Comparison of ENCODE assay signal across 17 cellular contexts in genomic region chr22:21797444-21798221, GRCh38.
A peak's percentile ranks its signal among the peaks of the same experiment; 100 is the strongest.
DNase-seq lines count a peak whose midpoint lies in the region; ATAC-seq and TF ChIP-seq lines count a peak whose summit lies in the region.
"Had no signal": no experiment of that assay in that cellular context is flagged by ENCODE, and none has a peak within 500 bp of the region (broad histone marks: within the 10 kb centered on the region; RNA-seq: fewer than 3 reads in every experiment).

No MANE protein-coding gene starts in this region.

- H3K36me3 ChIP-seq in mammary epithelial cell (ENCODE audit: insufficient read depth, low read length) (peaks cover 8% of the 10 kb centered on the region), heart right ventricle (peaks cover 0 to 96% (median 15%) of the 10 kb centered on the region in 9 donors), spleen (peaks cover 0 to 100% (median 61%) of the 10 kb centered on the region in 6 donors)

- in situ Hi-C loops in mammary epithelial cell (cut with MboI; ENCODE audit: low sequenced_read_pairs in 2 of 2): no loop called here

- 98% methylated on average over 5 of the region's 5 CpGs for WGBS in mammary epithelial cell (ENCODE audit: low coverage, missing lambda C conversion rate)
- WGBS in heart right ventricle, 2 donors: 34 to 44% methylated on average over 5 of the region's 5 CpGs
- WGBS in spleen, 5 donors: 66 to 77% (median 69%) methylated on average over 5 of the region's 5 CpGs
- WGBS in H9 (ENCODE audit: extremely low coverage, insufficient read length, low lambda C conversion rate): no CpG with 5 or more reads among the region's 5 CpGs

- no peak overlapping the region for H4K8ac ChIP-seq in H9 (replicated peaks; ENCODE audit: insufficient read length, low read depth, low read length)

- BruUV-seq in mammary epithelial cell (replicated peaks; lab: Mats Ljungman, UMichigan): TSS peak; percentile 14

- H3K4ac ChIP-seq in H9 (ENCODE audit: low read depth, low read length): no peak overlapping the region

- peaks cover 26 to 63% (median 56%) of the 10 kb centered on the region in 3 experiments; a peak in 6 of 7 replicates for H3K36me3 Mint-ChIP-seq in H9 (ENCODE audit: insufficient read depth in 1 of 3, low read depth in 3 of 3)

- no peak overlapping the region for H3K4me3 Mint-ChIP-seq in H9
- H3K4me3 Mint-ChIP-seq: activated B cell treated with CpG ODN at 0.5 μM for 24 hours; CD8-positive, alpha-beta T cell; naive B cell had no signal

- H2BK5ac ChIP-seq in H9 (ENCODE audit: insufficient read length, low read length): no peak overlapping the region

- no peak overlapping the region for H3K56ac ChIP-seq in H9 (ENCODE audit: insufficient read length, low read depth, low read length)

- no peak overlapping the region for H3T11ph ChIP-seq in H9 (ENCODE audit: low read length)

- H3K27ac ChIP-seq in mammary epithelial cell (ENCODE audit: insufficient read depth, low read depth, low read length) (no peak overlapping the region), heart right ventricle (peak overlapping the region in 5 of 10 donors; percentile 29 to 65 (median 45)), spleen (peak overlapping the region in 6 of 8 donors; percentile 6 to 75 (median 44)), H9 (ENCODE audit: insufficient read length, low read depth, low read length) (no peak overlapping the region)

- no peak overlapping the region for H2BK12ac ChIP-seq in H9 (ENCODE audit: insufficient read length, low read depth, low read length)

- TF ChIP-seq CTCF in mammary epithelial cell (conservative IDR thresholded peaks at IDR 0.05 in 1 of 2, IDR thresholded peaks at IDR 0.05 in 1 of 2; ENCODE audit: extremely low read depth in 1 of 2, insufficient read depth in 1 of 2, low read depth in 1 of 2, low read length in 2 of 2) (no peak), heart right ventricle (IDR thresholded peaks at IDR 0.05) (no peak), spleen (IDR thresholded peaks at IDR 0.05 in 8 of 11, conservative IDR thresholded peaks at IDR 0.05 in 3 of 11) (peak in 2 of 11 experiments; percentile 9 to 19), H9 (conservative IDR thresholded peaks at IDR 0.05) (no peak)

- no peak overlapping the region for H2BK20ac ChIP-seq in H9 (ENCODE audit: low read depth, low read length, poor library complexity, severe bottlenecking)

- no peaks in the 10 kb centered on the region for H3K27me3 ChIP-seq in mammary epithelial cell (ENCODE audit: insufficient read depth, low read length)
- no peaks in the 10 kb centered on the region for H3K27me3 ChIP-seq in heart right ventricle
- no peaks in the 10 kb centered on the region for H3K27me3 ChIP-seq in spleen (replicated peaks in 1 of 7)
- no peaks in the 10 kb centered on the region for H3K27me3 ChIP-seq in H9 (ENCODE audit: insufficient read depth, low read length)

- H3K9me3 Mint-ChIP-seq in H9: no peaks in the 10 kb centered on the region
- H3K9me3 Mint-ChIP-seq: activated B cell treated with CpG ODN at 0.5 μM for 24 hours; CD8-positive, alpha-beta T cell; naive B cell had no signal

- no peak overlapping the region for H4K5ac ChIP-seq in H9 (ENCODE audit: insufficient read length, low read depth, low read length)

- H3K4me1 ChIP-seq in mammary epithelial cell (ENCODE audit: insufficient read depth, low read length) (peaks cover 3% of the 10 kb centered on the region), heart right ventricle (peaks cover 0 to 25% (median 13%) of the 10 kb centered on the region in 9 donors), spleen (peaks cover 0 to 10% (median 1%) of the 10 kb centered on the region in 6 donors), H9 (ENCODE audit: insufficient read depth, low read length) (no peaks in the 10 kb centered on the region)

- H3K79me1 ChIP-seq in H9 (ENCODE audit: insufficient read depth, low read depth, low read length, poor library complexity, severe bottlenecking): no peaks in the 10 kb centered on the region

- DNase-seq in HT1080 (ENCODE audit: low read depth) (peak; percentile 72), mammary epithelial cell (no peak), heart right ventricle (no peak), spleen (no peak), NCI-H2227 treated with DMSO at 0.1 percent for 48 hours (lab: John Stamatoyannopoulos, UW) (no peak), H9 (no peak)
- DNase-seq: activated B cell treated with CpG ODN at 0.5 μM for 24 hours; CD8-positive, alpha-beta T cell; effector memory CD4-positive, alpha-beta T cell; left colon; naive B cell; NCI-H1105 treated with DMSO at 0.1 percent for 48 hours; NCI-H446; retina; stimulated activated CD4-positive, alpha-beta T cell treated with anti-CD3 and anti-CD28 coated beads, Interleukin-2, amount 100 ng/mL, for 48 hours had no signal

- H2BK15ac ChIP-seq in H9 (ENCODE audit: low read depth, low read length): no peak overlapping the region

- no peak overlapping the region for H3K27ac Mint-ChIP-seq in H9
- H3K27ac Mint-ChIP-seq: activated B cell treated with CpG ODN at 0.5 μM for 24 hours; CD8-positive, alpha-beta T cell had no signal

- H3K23ac ChIP-seq in H9 (ENCODE audit: insufficient read length, low read depth, low read length): no peak overlapping the region

- TF ChIP-seq POLR2A in spleen (IDR thresholded peaks at IDR 0.05): no peak

- intact Hi-C loops in mammary epithelial cell (cut with micrococcal nuclease) (no loop called here), heart right ventricle (cut with DNase I) (loop anchor here in 3 of 10 donors (5.0 to 10.0 kb wide), 3 partner anchors 40 to 70 kb away; partner anchors contain the start of gene MAPK1 (in 2 of the 3)), spleen (cut with DNase I; ENCODE audit: low total_unique reads) (no loop called here)

- no peak overlapping the region for H4K91ac ChIP-seq in H9 (ENCODE audit: insufficient read length, low read depth, low read length)

- H3K9me3 ChIP-seq in mammary epithelial cell (replicated peaks; ENCODE audit: insufficient read depth, low read length) (no peaks in the 10 kb centered on the region), heart right ventricle (no peaks in the 10 kb centered on the region), spleen (no peaks in the 10 kb centered on the region), H9 (ENCODE audit: control insufficient read depth, low read depth, low read length) (no peaks in the 10 kb centered on the region)

- H3K14ac ChIP-seq in H9 (ENCODE audit: insufficient read depth, low read length): no peak overlapping the region

- H3K9ac ChIP-seq in mammary epithelial cell (ENCODE audit: insufficient read depth, low read length): no peak overlapping the region
- H3K9ac ChIP-seq in H9 (ENCODE audit: extremely low read depth, insufficient read length, low read length): no peak overlapping the region

- ATAC-seq in heart right ventricle: peak; percentile 33 to 74 (median 63)
- no peak for ATAC-seq in HG02798 (IDR thresholded peaks at IDR 0.05; ENCODE audit: poor library complexity, unreplicated experiment)
- ATAC-seq in GM21528 (IDR thresholded peaks at IDR 0.05; ENCODE audit: low FRiP score, unreplicated experiment): no peak
- ATAC-seq: CD8-positive, alpha-beta T cell had no signal

- no peaks in the 10 kb centered on the region for H3K23me2 ChIP-seq in H9 (ENCODE audit: insufficient read length, low read depth, low read length, poor library complexity, severe bottlenecking)

- no peak overlapping the region for H2BK120ac ChIP-seq in H9 (ENCODE audit: low read depth, low read length, poor library complexity, severe bottlenecking)

- H3K79me2 ChIP-seq in mammary epithelial cell (ENCODE audit: insufficient read depth, low read length) (peaks cover 21% of the 10 kb centered on the region), H9 (ENCODE audit: insufficient read depth, low read length) (no peaks in the 10 kb centered on the region)

- dilution Hi-C loops in mammary epithelial cell (cut with HindIII; ENCODE audit: low sequenced_read_pairs): no loop called here

- CTCF ChIA-PET in mammary epithelial cell (lab: Charles Lee; ENCODE audit: low non-redundant PET): no interaction called here

- no peak overlapping the region for H3K18ac ChIP-seq in H9 (ENCODE audit: insufficient read length, low read depth, low read length)

- H4K20me1 ChIP-seq in mammary epithelial cell (ENCODE audit: insufficient read depth, low read length): no peaks in the 10 kb centered on the region
- H4K20me1 ChIP-seq in H9 (ENCODE audit: control insufficient read depth, insufficient read depth, insufficient read length): no peaks in the 10 kb centered on the region

- no peak overlapping the region for H2AFZ ChIP-seq in mammary epithelial cell (ENCODE audit: low read depth, low read length)
- H2AFZ ChIP-seq in H9 (ENCODE audit: low read length): no peak overlapping the region

- H3K4me2 ChIP-seq in mammary epithelial cell (ENCODE audit: insufficient read depth, low read depth, low read length) (no peak overlapping the region), H9 (ENCODE audit: insufficient read depth, insufficient read length, low read length) (no peak overlapping the region)

- H3K4me3 ChIP-seq in mammary epithelial cell (replicated peaks in 1 of 3; ENCODE audit: insufficient read depth in 1 of 3, low read depth in 2 of 3, low read length in 3 of 3) (no peak overlapping the region), heart right ventricle (no peak overlapping the region), spleen (no peak overlapping the region)

- no peaks in the 10 kb centered on the region for H3K27me3 Mint-ChIP-seq in H9 (ENCODE audit: low read depth)
- H3K27me3 Mint-ChIP-seq: activated B cell treated with CpG ODN at 0.5 μM for 24 hours, naive B cell had no signal

- H2AK5ac ChIP-seq in H9 (ENCODE audit: insufficient read length, low read length): no peak overlapping the region

- no peaks in the 10 kb centered on the region for H3K4me1 Mint-ChIP-seq in H9
- H3K4me1 Mint-ChIP-seq: activated B cell treated with CpG ODN at 0.5 μM for 24 hours had no signal

Comparison
In these comparisons a context has a peak if more than half of its experiments do, and no peak if none do; other contexts are left out.
1. H3K27ac ChIP-seq: peak in spleen (6 of 8); none in mammary epithelial cell (single experiment) and H9 (single experiment).
2. ATAC-seq: peak in heart right ventricle (8 of 8); none in HG02798 (single experiment) and GM21528 (single experiment).